In the genomic region with DNA sequence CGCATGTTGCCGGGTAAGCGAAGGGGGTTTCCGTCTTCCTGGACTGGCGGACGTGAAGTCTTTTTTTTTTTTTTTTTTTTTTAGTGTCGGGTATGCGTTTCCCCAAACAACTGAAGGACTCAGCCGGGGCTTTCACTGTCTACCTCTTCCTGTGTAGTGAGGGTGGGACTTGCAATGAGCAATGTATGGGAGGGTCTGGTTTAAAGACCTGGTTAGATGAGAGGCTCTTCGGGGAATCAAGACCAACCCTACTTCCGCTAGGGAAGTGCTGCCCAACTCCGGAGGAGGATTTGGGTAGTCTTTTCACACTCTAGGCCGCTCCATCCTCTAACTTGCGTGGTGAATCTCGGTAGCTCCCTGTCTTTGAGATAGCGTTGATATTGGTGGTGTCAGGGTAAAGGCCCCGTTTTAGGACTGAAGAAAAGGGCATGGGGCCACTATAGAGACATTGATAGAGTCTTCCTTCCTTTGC, we compare ENCODE assay signal across 8 cellular contexts. TPM values are rescaled to one million over a fixed set of nuclear protein-coding genes. Genes with fewer than 3 reads are reported as not detected.
DNase-seq lines count a peak whose midpoint lies in the region; ATAC-seq, FAIRE-seq and TF ChIP-seq lines count a peak whose summit lies in the region.

No MANE protein-coding gene starts in this region.

- TF ChIP-seq POLR2A in GM18505 (IDR thresholded peaks at IDR 0.05; ENCODE audit: borderline replicate concordance, extremely low read depth, insufficient read depth, insufficient read length) (no peak), H1 (IDR thresholded peaks at IDR 0.05; ENCODE audit: control extremely low read depth in 1 of 2, low read depth in 2 of 2, low read length in 2 of 2) (no peak)

- H3K9me3 ChIP-seq in H1 (ENCODE audit: insufficient read depth in 2 of 2, low read depth in 1 of 2, low read length in 1 of 2): no peaks in the 10 kb centered on the region

- H3K9ac ChIP-seq in H1 (replicated peaks in 1 of 4; ENCODE audit: extremely low read depth in 1 of 4, low read depth in 3 of 4, low read length in 3 of 4): peak overlapping the region; percentile 90 to 99 (median 96)

- CTCF ChIA-PET in AG04449 (lab: Yijun Ruan, JAX) (interaction anchor here (0.6 to 3.3 kb wide), 19 partner anchors 9 to 315 kb away, joined by 3 to 41 read pairs (median 4); no protein-coding TSS in a partner anchor), H1 (lab: Charles Lee; ENCODE audit: partially characterized antibody) (interaction anchor here (0.6 to 2.6 kb wide), 17 partner anchors 8 to 275 kb away, joined by 3 to 18 read pairs (median 5); no protein-coding TSS in a partner anchor)
- CTCF ChIA-PET in activated CD4-positive, alpha-beta memory T cell treated with anti-CD3 and anti-CD28 coated beads for 36 hours (lab: Charles Lee): interaction anchor here (0.6 to 3.9 kb wide), 18 partner anchors 8 to 256 kb away, joined by 3 to 43 read pairs (median 6); a partner anchor contains a TSS

- no peak overlapping the region for H3K14ac ChIP-seq in H1 (ENCODE audit: insufficient read length)

- peak overlapping the region; percentile 81 for H3K18ac ChIP-seq in H1 (ENCODE audit: extremely low read depth, low read length)

- no peaks in the 10 kb centered on the region for H3K9me3 Mint-ChIP-seq in activated CD4-positive, alpha-beta memory T cell treated with anti-CD3 and anti-CD28 coated beads for 36 hours

- no peaks in the 10 kb centered on the region; a peak in 1 of 8 replicates for H3K36me3 ChIP-seq in H1 (ENCODE audit: control insufficient read depth in 2 of 4, insufficient read depth in 4 of 4, low read length in 3 of 4)

- ATAC-seq in GM18505 (IDR thresholded peaks at IDR 0.05; ENCODE audit: unreplicated experiment) (peak; percentile 30), HG03039 (IDR thresholded peaks at IDR 0.05; ENCODE audit: unreplicated experiment) (peak; percentile 33)

- peaks cover 0 to 4% (median 0%) of the 10 kb centered on the region in 4 experiments; a peak in 2 of 7 replicates for H3K4me1 ChIP-seq in H1 (replicated peaks in 1 of 4; ENCODE audit: control insufficient read depth in 3 of 4, insufficient read depth in 4 of 4, low read length in 3 of 4)

- peaks cover 46% of the 10 kb centered on the region for H3K4me1 Mint-ChIP-seq in activated CD4-positive, alpha-beta memory T cell treated with anti-CD3 and anti-CD28 coated beads for 36 hours (ENCODE audit: low read depth)

- peak overlapping the region; percentile 84 for H4K5ac ChIP-seq in H1 (ENCODE audit: insufficient read length, low read depth, low read length)

- peaks cover 46 to 57% of the 10 kb centered on the region in 2 experiments for H3K79me2 ChIP-seq in H1 (ENCODE audit: control insufficient read depth in 1 of 2, insufficient read depth in 2 of 2, low read length in 2 of 2)

- no peaks in the 10 kb centered on the region for H3K27me3 Mint-ChIP-seq in activated CD4-positive, alpha-beta memory T cell treated with anti-CD3 and anti-CD28 coated beads for 36 hours

- peak overlapping the region; percentile 93 for H3K27ac Mint-ChIP-seq in activated CD4-positive, alpha-beta memory T cell treated with anti-CD3 and anti-CD28 coated beads for 36 hours

- H3K27ac ChIP-seq in H1 (ENCODE audit: low read depth, low read length): peak overlapping the region; percentile 96

- peaks cover 2 to 37% of the 10 kb centered on the region in 2 experiments for H4K20me1 ChIP-seq in H1 (replicated peaks in 1 of 2; ENCODE audit: control insufficient read depth in 1 of 2, insufficient read depth in 2 of 2, low read length in 2 of 2)

- H3K4ac ChIP-seq in H1 (replicated peaks; ENCODE audit: insufficient read length, low read depth, low read length): peak overlapping the region; percentile 66

- no peak overlapping the region for H3K23ac ChIP-seq in H1 (ENCODE audit: insufficient read length)

- H3K4me3 ChIP-seq in AG04449 (ENCODE audit: low read depth, low read length) (peak overlapping the region; percentile 93), H1 (ENCODE audit: extremely low read depth in 1 of 4, insufficient read depth in 2 of 4, low read depth in 3 of 4, low read length in 4 of 4) (peak overlapping the region; percentile 69 to 92 (median 86))

- H2AK5ac ChIP-seq in H1 (ENCODE audit: low read depth, low read length): peak overlapping the region; percentile 55; the same call in 1 of the 2 replicates

- no peak overlapping the region for H2AFZ ChIP-seq in H1 (ENCODE audit: low read length)

- no peak overlapping the region for H2BK120ac ChIP-seq in H1 (replicated peaks; ENCODE audit: low read depth, low read length)

- intact Hi-C loops in activated CD4-positive, alpha-beta memory T cell treated with anti-CD3 and anti-CD28 coated beads for 36 hours (cut with micrococcal nuclease): loop anchor here (1.0 to 10.0 kb wide), 7 partner anchors 9 to 1781 kb away; a partner anchor contains a TSS

- H2BK5ac ChIP-seq in H1 (ENCODE audit: low read depth, low read length): peak overlapping the region; percentile 91

- TF ChIP-seq RAD21 in H1 (IDR thresholded peaks at IDR 0.05 in 1 of 2, conservative IDR thresholded peaks at IDR 0.05 in 1 of 2; ENCODE audit: low read depth in 2 of 2, low read length in 2 of 2): no peak

- H3K4me3 Mint-ChIP-seq in activated CD4-positive, alpha-beta memory T cell treated with anti-CD3 and anti-CD28 coated beads for 36 hours: peak overlapping the region; percentile 83

- H3K27me3 ChIP-seq in H1 (replicated peaks in 1 of 4; ENCODE audit: control insufficient read depth in 3 of 4, extremely low read depth in 1 of 4, insufficient read depth in 3 of 4, low read length in 3 of 4): no peaks in the 10 kb centered on the region

- H3K56ac ChIP-seq in H1 (replicated peaks; ENCODE audit: insufficient read length, low read depth, low read length): peak overlapping the region; percentile 93

- no peak overlapping the region for H2BK20ac ChIP-seq in H1 (ENCODE audit: low read length)

- H3K79me1 ChIP-seq in H1 (ENCODE audit: low read depth, low read length): no peaks in the 10 kb centered on the region

- 0% methylated on average over 9 of the region's 17 CpGs; no CpG with 5 or more reads in 1 of the 2 experiments for WGBS in H1 (ENCODE audit: extremely low coverage in 1 of 2, insufficient coverage in 1 of 2, insufficient read length in 1 of 2, insufficient replicate concordance in 2 of 2, low coverage in 1 of 2, low lambda C conversion rate in 2 of 2, missing lambda C conversion rate in 1 of 2), 2 experiments

- no peak for FAIRE-seq in H1 (lab: Jason Lieb, UNC)

- peak overlapping the region; percentile 61 for H4K91ac ChIP-seq in H1 (replicated peaks; ENCODE audit: insufficient read length, low read length)

- no peak overlapping the region for H2BK15ac ChIP-seq in H1 (ENCODE audit: low read length)

- peaks cover 22% of the 10 kb centered on the region for H3K36me3 Mint-ChIP-seq in activated CD4-positive, alpha-beta memory T cell treated with anti-CD3 and anti-CD28 coated beads for 36 hours

- H3K4me2 ChIP-seq in H1 (ENCODE audit: insufficient read depth in 1 of 2, low read depth in 2 of 2, low read length in 2 of 2): peak overlapping the region; percentile 27 to 75

- peak overlapping the region; percentile 22; the same call in 1 of the 2 replicates for H2BK12ac ChIP-seq in H1 (ENCODE audit: low read depth, low read length)

- peak overlapping the region; percentile 99 for H4K8ac ChIP-seq in H1 (ENCODE audit: extremely low read depth, insufficient read depth, low read length)

- POLR2A ChIA-PET in AG04449 (lab: Yijun Ruan, JAX) (interaction anchor here (1.6 kb wide), 1 partner anchor 10 kb away, joined by 4 read pairs; no protein-coding TSS in a partner anchor), H1 (lab: Charles Lee; ENCODE audit: partially characterized antibody) (interaction anchor here (0.8 to 4.0 kb wide), 13 partner anchors 8 to 168 kb away, joined by 3 to 27 read pairs (median 5); no protein-coding TSS in a partner anchor)
- POLR2A ChIA-PET in activated CD4-positive, alpha-beta memory T cell treated with anti-CD3 and anti-CD28 coated beads for 36 hours (lab: Charles Lee): interaction anchor here (1.2 to 2.4 kb wide), 12 partner anchors 8 to 1047 kb away, joined by 3 to 24 read pairs (median 4); a partner anchor contains a TSS

- TF ChIP-seq EP300 in H1 (IDR thresholded peaks at IDR 0.05; ENCODE audit: borderline replicate concordance in 1 of 2, low read depth in 2 of 2, low read length in 2 of 2): no peak

- H3K23me2 ChIP-seq in H1 (ENCODE audit: low read depth, low read length): peaks cover 5% of the 10 kb centered on the region; the same call in 1 of the 2 replicates

- TF ChIP-seq CTCF in AG04449 (IDR thresholded peaks at IDR 0.05; ENCODE audit: insufficient read depth, low read length, missing control alignments): no peak
- no peak for TF ChIP-seq CTCF in H1 (IDR thresholded peaks at IDR 0.05; ENCODE audit: control extremely low read depth in 1 of 3, insufficient read depth in 1 of 3, low read depth in 1 of 3, low read length in 3 of 3)

- DNase-seq in AG04449 (ENCODE audit: low read depth, low spot score): peak; percentile 42
- peak; percentile 28 for DNase-seq in NCI-H446 treated with DMSO at 0.1 percent for 48 hours (lab: John Stamatoyannopoulos, UW)
- peak; percentile 82 for DNase-seq in activated CD4-positive, alpha-beta memory T cell treated with anti-CD3 and anti-CD28 coated beads for 36 hours
- no peak for DNase-seq in H1 (ENCODE audit: low read depth in 1 of 2, low spot score in 2 of 2)
- peak; percentile 10 for DNase-seq in middle frontal gyrus (ENCODE audit: extremely low spot score, low spot score)
- peak; percentile 36 to 60 for DNase-seq in stimulated activated CD8-positive, alpha-beta memory T cell treated with anti-CD3 and anti-CD28 coated beads, Interleukin-7, amount 100 ng/mL, for 48 hours (ENCODE audit: extremely low read depth in 1 of 2, low read depth in 1 of 2)

TF ChIP-seq in H1, 55 proteins besides CTCF, POLR2A, EP300 and RAD21:
- TF ChIP-seq BACH1 (IDR thresholded peaks at IDR 0.05; ENCODE audit: low read length) (no peak), SAP30 (IDR thresholded peaks at IDR 0.05; ENCODE audit: insufficient read depth, insufficient replicate concordance, low read length) (peak; percentile 59)

RNA-seq across cellular contexts. Expression of a gene that starts 0.8 kb away (rescaled TPM):
- 100 to 1,000 TPM; 191 to 205 TPM for total RNA-seq in activated CD4-positive, alpha-beta memory T cell treated with anti-CD3 and anti-CD28 coated beads for 36 hours
- 264 and 274 TPM in 2 replicates for total RNA-seq in H1 (2021; fragmentation: NEBNext Ultra II Directional; extraction: Animal tissue kit (Norgen Biotek cat#: 25700))
- polyA plus RNA-seq in H1 (2011; rRNA removed): 89.6 and 125 TPM in 2 replicates
- 88.6 TPM for polyA plus RNA-seq in H1 (2011; cell fraction: cytosol; rRNA removed)
- 148 TPM for polyA plus RNA-seq in H1 (2011; cell fraction: nucleus; rRNA removed)
- polyA plus RNA-seq in H1 (2012, experiment 1 of 2): 119 to 144 TPM (median 134 TPM) in 4 replicates
- polyA plus RNA-seq in H1 (2012, experiment 2 of 2): 6.6 TPM
- 202 TPM for polyA plus RNA-seq in H1 (2013, experiment 1 of 2)
- polyA plus RNA-seq in H1 (2013, experiment 2 of 2): 198 TPM
- polyA minus RNA-seq in H1 (2011; rRNA and poly(A)+ RNA removed): 133 and 204 TPM in 2 replicates
- 134 TPM for polyA minus RNA-seq in H1 (2011; cell fraction: cytosol; rRNA and poly(A)+ RNA removed)
- 200 TPM for polyA minus RNA-seq in H1 (2011; cell fraction: nucleus; rRNA and poly(A)+ RNA removed)

Comparison
In these comparisons a context has a peak if more than half of its experiments do, and no peak if none do; other contexts are left out.
1. DNase-seq: peak in AG04449 (single experiment), NCI-H446 treated with DMSO at 0.1 percent for 48 hours (single experiment), activated CD4-positive, alpha-beta memory T cell treated with anti-CD3 and anti-CD28 coated beads for 36 hours (single experiment), middle frontal gyrus (single experiment) and stimulated activated CD8-positive, alpha-beta memory T cell treated with anti-CD3 and anti-CD28 coated beads, Interleukin-7, amount 100 ng/mL, for 48 hours (2 of 2); none in H1 (0 of 2).